1 cellular context compared by ENCODE assay signal in the genomic region with DNA sequence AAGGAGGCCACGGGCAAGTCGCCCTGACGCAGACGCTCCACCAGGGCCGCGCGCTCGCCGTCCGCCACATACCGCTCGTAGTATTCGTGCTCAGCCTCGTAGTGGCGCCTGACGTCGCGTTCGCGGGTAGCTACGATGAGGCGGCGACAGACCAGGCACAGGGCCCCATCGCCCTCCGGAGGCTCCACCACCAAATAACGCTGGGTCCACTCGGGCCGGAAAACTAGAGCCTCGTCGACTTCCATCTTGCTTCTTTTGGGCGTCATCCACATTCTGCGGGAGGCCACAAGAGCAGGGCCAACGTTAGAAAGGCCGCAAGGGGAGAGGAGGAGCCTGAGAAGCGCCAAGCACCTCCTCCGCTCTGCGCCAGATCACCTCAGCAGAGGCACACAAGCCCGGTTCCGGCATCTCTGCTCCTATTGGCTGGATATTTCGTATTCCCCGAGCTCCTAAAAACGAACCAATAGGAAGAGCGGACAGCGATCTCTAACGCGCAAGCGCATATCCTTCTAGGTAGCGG.
TF ChIP-seq lines count a peak whose summit lies in the region.

TSS of gene EPM2AIP1 (minus strand) at position 326 of the 520 bp plus-strand sequence. CDS start at position 272, 54 bp downstream.

TF ChIP-seq in HepG2, 621 proteins besides CTCF, POLR2A, EP300 and RAD21 (continued from another document and continues in another):
- no peak for TF ChIP-seq ELK4 (CRISPR knock-in tag; IDR thresholded peaks at IDR 0.05; ENCODE audit: borderline replicate concordance)
- TF ChIP-seq TBX3 (IDR thresholded peaks at IDR 0.05; ENCODE audit: borderline replicate concordance), result peak; percentile 24; the same call in 1 of the 2 replicates
- peak; percentile 60; the same call in 1 of the 2 replicates for TF ChIP-seq MIER2 (CRISPR knock-in tag; IDR thresholded peaks at IDR 0.05)
- TF ChIP-seq RBAK (CRISPR knock-in tag; IDR thresholded peaks at IDR 0.05), result no peak; the same call in 1 of the 2 replicates
- no peak for TF ChIP-seq ARNT (IDR thresholded peaks at IDR 0.05)
- TF ChIP-seq ZNF543 (CRISPR knock-in tag; IDR thresholded peaks at IDR 0.05), result no peak
- TF ChIP-seq ZNF501 (CRISPR knock-in tag; IDR thresholded peaks at IDR 0.05), result peak; percentile 81; the same call in 1 of the 2 replicates
- TF ChIP-seq ZNF12 (CRISPR knock-in tag; IDR thresholded peaks at IDR 0.05), result peak; percentile 62
- 0 out of 2 replicates have a peak, but pooled peaks have one; percentile 0 for TF ChIP-seq SIN3A (IDR thresholded peaks at IDR 0.05; ENCODE audit: borderline replicate concordance, low read depth, low read length)
- 0 out of 2 replicates have a peak, but pooled peaks have one; percentile 37 for TF ChIP-seq ZNF552 (CRISPR knock-in tag; IDR thresholded peaks at IDR 0.05; ENCODE audit: borderline replicate concordance)
- TF ChIP-seq, protein P1, sequence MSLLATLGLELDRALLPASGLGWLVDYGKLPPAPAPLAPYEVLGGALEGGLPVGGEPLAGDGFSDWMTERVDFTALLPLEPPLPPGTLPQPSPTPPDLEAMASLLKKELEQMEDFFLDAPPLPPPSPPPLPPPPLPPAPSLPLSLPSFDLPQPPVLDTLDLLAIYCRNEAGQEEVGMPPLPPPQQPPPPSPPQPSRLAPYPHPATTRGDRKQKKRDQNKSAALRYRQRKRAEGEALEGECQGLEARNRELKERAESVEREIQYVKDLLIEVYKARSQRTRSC (CRISPR knock-in tag; IDR thresholded peaks at IDR 0.05; ENCODE audit: low read depth), result 0 out of 2 replicates have a peak, but pooled peaks have one; percentile 73
- no peak; a peak in 1 of 4 replicates for TF ChIP-seq KLF16 (CRISPR knock-in tag; IDR thresholded peaks at IDR 0.05)
- no peak for TF ChIP-seq NPAS2 (CRISPR knock-in tag; IDR thresholded peaks at IDR 0.05; ENCODE audit: borderline replicate concordance)
- no peak for TF ChIP-seq ELF4 (CRISPR knock-in tag; IDR thresholded peaks at IDR 0.05; ENCODE audit: borderline replicate concordance)
- no peak for TF ChIP-seq HNRNPL (IDR thresholded peaks at IDR 0.05; ENCODE audit: low read depth, low read length)
- no peak; the same call in none of the 2 replicates for TF ChIP-seq ZNF605 (CRISPR knock-in tag; IDR thresholded peaks at IDR 0.05)
- TF ChIP-seq, protein P2, sequence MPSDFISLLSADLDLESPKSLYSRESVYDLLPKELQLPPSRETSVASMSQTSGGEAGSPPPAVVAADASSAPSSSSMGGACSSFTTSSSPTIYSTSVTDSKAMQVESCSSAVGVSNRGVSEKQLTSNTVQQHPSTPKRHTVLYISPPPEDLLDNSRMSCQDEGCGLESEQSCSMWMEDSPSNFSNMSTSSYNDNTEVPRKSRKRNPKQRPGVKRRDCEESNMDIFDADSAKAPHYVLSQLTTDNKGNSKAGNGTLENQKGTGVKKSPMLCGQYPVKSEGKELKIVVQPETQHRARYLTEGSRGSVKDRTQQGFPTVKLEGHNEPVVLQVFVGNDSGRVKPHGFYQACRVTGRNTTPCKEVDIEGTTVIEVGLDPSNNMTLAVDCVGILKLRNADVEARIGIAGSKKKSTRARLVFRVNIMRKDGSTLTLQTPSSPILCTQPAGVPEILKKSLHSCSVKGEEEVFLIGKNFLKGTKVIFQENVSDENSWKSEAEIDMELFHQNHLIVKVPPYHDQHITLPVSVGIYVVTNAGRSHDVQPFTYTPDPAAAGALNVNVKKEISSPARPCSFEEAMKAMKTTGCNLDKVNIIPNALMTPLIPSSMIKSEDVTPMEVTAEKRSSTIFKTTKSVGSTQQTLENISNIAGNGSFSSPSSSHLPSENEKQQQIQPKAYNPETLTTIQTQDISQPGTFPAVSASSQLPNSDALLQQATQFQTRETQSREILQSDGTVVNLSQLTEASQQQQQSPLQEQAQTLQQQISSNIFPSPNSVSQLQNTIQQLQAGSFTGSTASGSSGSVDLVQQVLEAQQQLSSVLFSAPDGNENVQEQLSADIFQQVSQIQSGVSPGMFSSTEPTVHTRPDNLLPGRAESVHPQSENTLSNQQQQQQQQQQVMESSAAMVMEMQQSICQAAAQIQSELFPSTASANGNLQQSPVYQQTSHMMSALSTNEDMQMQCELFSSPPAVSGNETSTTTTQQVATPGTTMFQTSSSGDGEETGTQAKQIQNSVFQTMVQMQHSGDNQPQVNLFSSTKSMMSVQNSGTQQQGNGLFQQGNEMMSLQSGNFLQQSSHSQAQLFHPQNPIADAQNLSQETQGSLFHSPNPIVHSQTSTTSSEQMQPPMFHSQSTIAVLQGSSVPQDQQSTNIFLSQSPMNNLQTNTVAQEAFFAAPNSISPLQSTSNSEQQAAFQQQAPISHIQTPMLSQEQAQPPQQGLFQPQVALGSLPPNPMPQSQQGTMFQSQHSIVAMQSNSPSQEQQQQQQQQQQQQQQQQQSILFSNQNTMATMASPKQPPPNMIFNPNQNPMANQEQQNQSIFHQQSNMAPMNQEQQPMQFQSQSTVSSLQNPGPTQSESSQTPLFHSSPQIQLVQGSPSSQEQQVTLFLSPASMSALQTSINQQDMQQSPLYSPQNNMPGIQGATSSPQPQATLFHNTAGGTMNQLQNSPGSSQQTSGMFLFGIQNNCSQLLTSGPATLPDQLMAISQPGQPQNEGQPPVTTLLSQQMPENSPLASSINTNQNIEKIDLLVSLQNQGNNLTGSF (CRISPR knock-in tag; IDR thresholded peaks at IDR 0.05), result 0 out of 2 replicates have a peak, but pooled peaks have one; percentile 53
- TF ChIP-seq TSC22D2 (CRISPR knock-in tag; IDR thresholded peaks at IDR 0.05; ENCODE audit: borderline replicate concordance), result peak; percentile 70
- TF ChIP-seq, protein P3, sequence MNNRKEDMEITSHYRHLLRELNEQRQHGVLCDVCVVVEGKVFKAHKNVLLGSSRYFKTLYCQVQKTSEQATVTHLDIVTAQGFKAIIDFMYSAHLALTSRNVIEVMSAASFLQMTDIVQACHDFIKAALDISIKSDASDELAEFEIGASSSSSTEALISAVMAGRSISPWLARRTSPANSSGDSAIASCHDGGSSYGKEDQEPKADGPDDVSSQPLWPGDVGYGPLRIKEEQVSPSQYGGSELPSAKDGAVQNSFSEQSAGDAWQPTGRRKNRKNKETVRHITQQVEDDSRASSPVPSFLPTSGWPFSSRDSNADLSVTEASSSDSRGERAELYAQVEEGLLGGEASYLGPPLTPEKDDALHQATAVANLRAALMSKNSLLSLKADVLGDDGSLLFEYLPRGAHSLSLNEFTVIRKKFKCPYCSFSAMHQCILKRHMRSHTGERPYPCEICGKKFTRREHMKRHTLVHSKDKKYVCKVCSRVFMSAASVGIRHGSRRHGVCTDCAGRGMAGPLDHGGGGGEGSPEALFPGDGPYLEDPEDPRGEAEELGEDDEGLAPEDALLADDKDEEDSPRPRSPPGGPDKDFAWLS (CRISPR knock-in tag; IDR thresholded peaks at IDR 0.05; ENCODE audit: borderline replicate concordance), result no peak
- no peak for TF ChIP-seq MIER3 (CRISPR knock-in tag; IDR thresholded peaks at IDR 0.05; ENCODE audit: borderline replicate concordance)
- TF ChIP-seq THAP7 (CRISPR knock-in tag; IDR thresholded peaks at IDR 0.05), result peak; percentile 59; the same call in 1 of the 2 replicates
- peak; percentile 94; the same call in 1 of the 2 replicates for TF ChIP-seq ZNF430 (CRISPR knock-in tag; IDR thresholded peaks at IDR 0.05)
- TF ChIP-seq TMF1 (CRISPR knock-in tag; IDR thresholded peaks at IDR 0.05; ENCODE audit: low read depth), result no peak; the same call in 1 of the 2 replicates
- TF ChIP-seq CBX5 (CRISPR knock-in tag; IDR thresholded peaks at IDR 0.05; ENCODE audit: borderline replicate concordance), result no peak
- TF ChIP-seq, protein P4, sequence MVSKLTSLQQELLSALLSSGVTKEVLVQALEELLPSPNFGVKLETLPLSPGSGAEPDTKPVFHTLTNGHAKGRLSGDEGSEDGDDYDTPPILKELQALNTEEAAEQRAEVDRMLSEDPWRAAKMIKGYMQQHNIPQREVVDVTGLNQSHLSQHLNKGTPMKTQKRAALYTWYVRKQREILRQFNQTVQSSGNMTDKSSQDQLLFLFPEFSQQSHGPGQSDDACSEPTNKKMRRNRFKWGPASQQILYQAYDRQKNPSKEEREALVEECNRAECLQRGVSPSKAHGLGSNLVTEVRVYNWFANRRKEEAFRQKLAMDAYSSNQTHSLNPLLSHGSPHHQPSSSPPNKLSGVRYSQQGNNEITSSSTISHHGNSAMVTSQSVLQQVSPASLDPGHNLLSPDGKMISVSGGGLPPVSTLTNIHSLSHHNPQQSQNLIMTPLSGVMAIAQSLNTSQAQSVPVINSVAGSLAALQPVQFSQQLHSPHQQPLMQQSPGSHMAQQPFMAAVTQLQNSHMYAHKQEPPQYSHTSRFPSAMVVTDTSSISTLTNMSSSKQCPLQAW (CRISPR knock-in tag; IDR thresholded peaks at IDR 0.05), result peak; percentile 64
- TF ChIP-seq SRSF1 (optimal IDR thresholded peaks at IDR 0.05; ENCODE audit: low read depth, low read length), result no peak
- TF ChIP-seq SAFB2 (CRISPR knock-in tag; IDR thresholded peaks at IDR 0.05; ENCODE audit: borderline replicate concordance, low read depth), result no peak; the same call in none of the 2 replicates
- TF ChIP-seq FIP1L1 (IDR thresholded peaks at IDR 0.05; ENCODE audit: borderline replicate concordance, insufficient read depth, low read depth, low read length), result no peak
- TF ChIP-seq ZNF446 (CRISPR knock-in tag; IDR thresholded peaks at IDR 0.05), result peak; percentile 84
- TF ChIP-seq CSRNP1 (CRISPR knock-in tag; IDR thresholded peaks at IDR 0.05), result no peak
- TF ChIP-seq ZSCAN21 (CRISPR knock-in tag; IDR thresholded peaks at IDR 0.05; ENCODE audit: borderline replicate concordance), result peak; percentile 46; the same call in 1 of the 2 replicates
- no peak for TF ChIP-seq ZNF256 (CRISPR knock-in tag; conservative IDR thresholded peaks at IDR 0.05)
- no peak for TF ChIP-seq ETV5 (CRISPR knock-in tag; IDR thresholded peaks at IDR 0.05; ENCODE audit: borderline replicate concordance)
- TF ChIP-seq, protein P5, sequence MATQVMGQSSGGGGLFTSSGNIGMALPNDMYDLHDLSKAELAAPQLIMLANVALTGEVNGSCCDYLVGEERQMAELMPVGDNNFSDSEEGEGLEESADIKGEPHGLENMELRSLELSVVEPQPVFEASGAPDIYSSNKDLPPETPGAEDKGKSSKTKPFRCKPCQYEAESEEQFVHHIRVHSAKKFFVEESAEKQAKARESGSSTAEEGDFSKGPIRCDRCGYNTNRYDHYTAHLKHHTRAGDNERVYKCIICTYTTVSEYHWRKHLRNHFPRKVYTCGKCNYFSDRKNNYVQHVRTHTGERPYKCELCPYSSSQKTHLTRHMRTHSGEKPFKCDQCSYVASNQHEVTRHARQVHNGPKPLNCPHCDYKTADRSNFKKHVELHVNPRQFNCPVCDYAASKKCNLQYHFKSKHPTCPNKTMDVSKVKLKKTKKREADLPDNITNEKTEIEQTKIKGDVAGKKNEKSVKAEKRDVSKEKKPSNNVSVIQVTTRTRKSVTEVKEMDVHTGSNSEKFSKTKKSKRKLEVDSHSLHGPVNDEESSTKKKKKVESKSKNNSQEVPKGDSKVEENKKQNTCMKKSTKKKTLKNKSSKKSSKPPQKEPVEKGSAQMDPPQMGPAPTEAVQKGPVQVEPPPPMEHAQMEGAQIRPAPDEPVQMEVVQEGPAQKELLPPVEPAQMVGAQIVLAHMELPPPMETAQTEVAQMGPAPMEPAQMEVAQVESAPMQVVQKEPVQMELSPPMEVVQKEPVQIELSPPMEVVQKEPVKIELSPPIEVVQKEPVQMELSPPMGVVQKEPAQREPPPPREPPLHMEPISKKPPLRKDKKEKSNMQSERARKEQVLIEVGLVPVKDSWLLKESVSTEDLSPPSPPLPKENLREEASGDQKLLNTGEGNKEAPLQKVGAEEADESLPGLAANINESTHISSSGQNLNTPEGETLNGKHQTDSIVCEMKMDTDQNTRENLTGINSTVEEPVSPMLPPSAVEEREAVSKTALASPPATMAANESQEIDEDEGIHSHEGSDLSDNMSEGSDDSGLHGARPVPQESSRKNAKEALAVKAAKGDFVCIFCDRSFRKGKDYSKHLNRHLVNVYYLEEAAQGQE (IDR thresholded peaks at IDR 0.05; ENCODE audit: borderline replicate concordance in 1 of 2, low read depth in 1 of 2, low read length in 2 of 2), result peak in 1 of 2 experiments; percentile 47; a peak in 1 of 4 replicates
- TF ChIP-seq PRPF4 (IDR thresholded peaks at IDR 0.05; ENCODE audit: low read depth, low read length, poor library complexity, severe bottlenecking), result no peak
- peak; percentile 62 for TF ChIP-seq ZNF264 (CRISPR knock-in tag; IDR thresholded peaks at IDR 0.05)
- no peak for TF ChIP-seq ZNF691 (CRISPR knock-in tag; IDR thresholded peaks at IDR 0.05; ENCODE audit: borderline replicate concordance, low read depth)
- TF ChIP-seq ZNF354B (CRISPR knock-in tag; IDR thresholded peaks at IDR 0.05), result no peak
- peak; percentile 99 for TF ChIP-seq GLI4 (CRISPR knock-in tag; IDR thresholded peaks at IDR 0.05; ENCODE audit: borderline replicate concordance)
- no peak for TF ChIP-seq ATM (IDR thresholded peaks at IDR 0.05; ENCODE audit: borderline replicate concordance)
